ENCODE assay signal across 12 cellular contexts in genomic region chr15:77160562-77161481, GRCh38.
DNase-seq lines count a peak whose midpoint lies in the region; ATAC-seq and TF ChIP-seq lines count a peak whose summit lies in the region.
"Had no signal": no experiment of that assay in that cellular context is flagged by ENCODE, and none has a peak within 500 bp of the region (broad histone marks: within the 10 kb centered on the region; RNA-seq: fewer than 3 reads in every experiment).

No MANE protein-coding gene starts in this region.

- no peak for DNase-seq in activated CD8-positive, alpha-beta memory T cell treated with anti-CD3 and anti-CD28 coated beads, Interleukin-2, amount 10 ng/mL, durations not matched to agents 7 days and 5 days
- no peak for DNase-seq in activated CD8-positive, alpha-beta memory T cell treated with anti-CD3 and anti-CD28 coated beads, Interleukin-2, amount 50 U/mL, for 4 hours
- DNase-seq in PC-9 (peak; percentile 41 to 81), dedifferentiated amniotic fluid mesenchymal stem cell (ENCODE audit: extremely low spot score) (no peak), NCI-H345 treated with DMSO at 0.1 percent for 48 hours (lab: John Stamatoyannopoulos, UW; ENCODE audit: unreplicated experiment) (no peak)
- DNase-seq in activated CD4-positive, alpha-beta memory T cell treated with anti-CD3 and anti-CD28 coated beads for 36 hours, result no peak
- DNase-seq: BE2C, hypothalamus, NCI-H146, right cardiac atrium had no signal

- no peaks in the 10 kb centered on the region for H3K36me3 ChIP-seq in PC-9 (ENCODE audit: low read depth)
- H3K36me3 ChIP-seq: BE2C had no signal

- ATAC-seq in activated CD8-positive, alpha-beta memory T cell treated with anti-CD3 and anti-CD28 coated beads, Interleukin-2, amount 10 ng/mL, durations not matched to agents 7 days and 5 days, result peak; percentile 30
- peak; percentile 39 for ATAC-seq in esophagus mucosa
- ATAC-seq in stimulated activated memory B cell treated with anti-CD40 and anti-IgM and Interleukin-4, amounts not matched to agents 10 μg/mL and 1 μg/mL and 100 μg/mL, for 72 hours, result no peak

- H3K4me1 ChIP-seq in PC-9 (replicated peaks; ENCODE audit: insufficient read depth), result peaks cover 30% of the 10 kb centered on the region
- H3K4me1 ChIP-seq: BE2C had no signal

- H3K27me3 ChIP-seq in PC-9 (ENCODE audit: insufficient read depth, low read depth), result no peaks in the 10 kb centered on the region
- H3K27me3 ChIP-seq: BE2C had no signal

- no peak overlapping the region for H3K4me3 Mint-ChIP-seq in activated CD8-positive, alpha-beta memory T cell treated with anti-CD3 and anti-CD28 coated beads, Interleukin-2, amount 10 ng/mL, durations not matched to agents 7 days and 5 days
- no peak overlapping the region for H3K4me3 Mint-ChIP-seq in stimulated activated memory B cell treated with anti-CD40 and anti-IgM and Interleukin-4, amounts not matched to agents 10 μg/mL and 1 μg/mL and 100 μg/mL, for 72 hours
- no peak overlapping the region for H3K4me3 Mint-ChIP-seq in activated CD4-positive, alpha-beta memory T cell treated with anti-CD3 and anti-CD28 coated beads for 36 hours

- peak overlapping the region; percentile 66 for H3K4me2 ChIP-seq in PC-9

- peaks cover 14% of the 10 kb centered on the region for H3K36me3 Mint-ChIP-seq in activated CD8-positive, alpha-beta memory T cell treated with anti-CD3 and anti-CD28 coated beads, Interleukin-2, amount 10 ng/mL, durations not matched to agents 7 days and 5 days
- H3K36me3 Mint-ChIP-seq in stimulated activated memory B cell treated with anti-CD40 and anti-IgM and Interleukin-4, amounts not matched to agents 10 μg/mL and 1 μg/mL and 100 μg/mL, for 72 hours, result peaks cover 18% of the 10 kb centered on the region
- H3K36me3 Mint-ChIP-seq in activated CD4-positive, alpha-beta memory T cell treated with anti-CD3 and anti-CD28 coated beads for 36 hours, result peaks cover 2% of the 10 kb centered on the region

- POLR2A ChIA-PET in PC-9 (lab: Charles Lee; ENCODE audit: unreplicated experiment), result interaction anchor here (0.5 to 0.9 kb wide), 5 partner anchors 16 to 954 kb away, joined by 3 to 25 read pairs (median 4); no protein-coding TSS in a partner anchor
- POLR2A ChIA-PET in activated CD4-positive, alpha-beta memory T cell treated with anti-CD3 and anti-CD28 coated beads for 36 hours (lab: Charles Lee), result no interaction called here

- H3K27ac Mint-ChIP-seq in activated CD8-positive, alpha-beta memory T cell treated with anti-CD3 and anti-CD28 coated beads, Interleukin-2, amount 10 ng/mL, durations not matched to agents 7 days and 5 days, result peak overlapping the region; percentile 46
- H3K27ac Mint-ChIP-seq in stimulated activated memory B cell treated with anti-CD40 and anti-IgM and Interleukin-4, amounts not matched to agents 10 μg/mL and 1 μg/mL and 100 μg/mL, for 72 hours, result peak overlapping the region; percentile 64
- H3K27ac Mint-ChIP-seq in activated CD4-positive, alpha-beta memory T cell treated with anti-CD3 and anti-CD28 coated beads for 36 hours, result no peak overlapping the region

- no peaks in the 10 kb centered on the region for H3K27me3 Mint-ChIP-seq in activated CD8-positive, alpha-beta memory T cell treated with anti-CD3 and anti-CD28 coated beads, Interleukin-2, amount 10 ng/mL, durations not matched to agents 7 days and 5 days
- no peaks in the 10 kb centered on the region for H3K27me3 Mint-ChIP-seq in stimulated activated memory B cell treated with anti-CD40 and anti-IgM and Interleukin-4, amounts not matched to agents 10 μg/mL and 1 μg/mL and 100 μg/mL, for 72 hours
- no peaks in the 10 kb centered on the region for H3K27me3 Mint-ChIP-seq in activated CD4-positive, alpha-beta memory T cell treated with anti-CD3 and anti-CD28 coated beads for 36 hours

- no peak for TF ChIP-seq CTCF in PC-9 (conservative IDR thresholded peaks at IDR 0.05)

- no peaks in the 10 kb centered on the region for H3K79me2 ChIP-seq in PC-9 (ENCODE audit: low read depth)

- BruUV-seq in PC-9 (replicated peaks; lab: Mats Ljungman, UMichigan), result no TSS peak

- peak overlapping the region; percentile 62 for H3K27ac ChIP-seq in PC-9

- H3K9me3 Mint-ChIP-seq in activated CD8-positive, alpha-beta memory T cell treated with anti-CD3 and anti-CD28 coated beads, Interleukin-2, amount 10 ng/mL, durations not matched to agents 7 days and 5 days (ENCODE audit: low read depth), result no peaks in the 10 kb centered on the region
- no peaks in the 10 kb centered on the region for H3K9me3 Mint-ChIP-seq in stimulated activated memory B cell treated with anti-CD40 and anti-IgM and Interleukin-4, amounts not matched to agents 10 μg/mL and 1 μg/mL and 100 μg/mL, for 72 hours
- H3K9me3 Mint-ChIP-seq in activated CD4-positive, alpha-beta memory T cell treated with anti-CD3 and anti-CD28 coated beads for 36 hours, result no peaks in the 10 kb centered on the region

- intact Hi-C loops in PC-9 (cut with micrococcal nuclease; ENCODE audit: unreplicated experiment), result loop anchor here (1.0 kb wide), 1 partner anchor 17 kb away; no protein-coding TSS in a partner anchor
- intact Hi-C loops in activated CD4-positive, alpha-beta memory T cell treated with anti-CD3 and anti-CD28 coated beads for 36 hours (cut with micrococcal nuclease), result no loop called here

- H4K20me1 ChIP-seq in PC-9 (ENCODE audit: insufficient read depth), result no peaks in the 10 kb centered on the region

- H3K9me2 ChIP-seq in PC-9 (ENCODE audit: insufficient read depth), result no peaks in the 10 kb centered on the region

- no peaks in the 10 kb centered on the region for H3K9me3 ChIP-seq in PC-9 (ENCODE audit: insufficient read depth, low read depth)
- H3K9me3 ChIP-seq: BE2C had no signal

- peaks cover 25% of the 10 kb centered on the region for H3K4me1 Mint-ChIP-seq in activated CD8-positive, alpha-beta memory T cell treated with anti-CD3 and anti-CD28 coated beads, Interleukin-2, amount 10 ng/mL, durations not matched to agents 7 days and 5 days
- peaks cover 26% of the 10 kb centered on the region for H3K4me1 Mint-ChIP-seq in stimulated activated memory B cell treated with anti-CD40 and anti-IgM and Interleukin-4, amounts not matched to agents 10 μg/mL and 1 μg/mL and 100 μg/mL, for 72 hours
- H3K4me1 Mint-ChIP-seq in activated CD4-positive, alpha-beta memory T cell treated with anti-CD3 and anti-CD28 coated beads for 36 hours (ENCODE audit: low read depth), result peaks cover 29% of the 10 kb centered on the region

- H2AFZ ChIP-seq in PC-9, result no peak overlapping the region

- peaks cover 19% of the 10 kb centered on the region for H3F3A ChIP-seq in PC-9 (ENCODE audit: insufficient read depth, low read depth)

- CTCF ChIA-PET in activated CD8-positive, alpha-beta memory T cell treated with anti-CD3 and anti-CD28 coated beads, Interleukin-2, amount 10 ng/mL, durations not matched to agents 7 days and 5 days (lab: Charles Lee), result interaction anchor here (0.7 to 2.2 kb wide), 4 partner anchors 20 to 383 kb away, joined by 4 to 11 read pairs (median 4); no protein-coding TSS in a partner anchor
- CTCF ChIA-PET in PC-9 (lab: Charles Lee), result interaction anchor here (0.6 to 1.5 kb wide), 2 partner anchors 16 to 277 kb away, joined by 4 to 8 read pairs; no protein-coding TSS in a partner anchor
- CTCF ChIA-PET in activated CD4-positive, alpha-beta memory T cell treated with anti-CD3 and anti-CD28 coated beads for 36 hours (lab: Charles Lee), result interaction anchor here (1.0 kb wide), 1 partner anchor 383 kb away, joined by 3 read pairs; no protein-coding TSS in a partner anchor

- peak overlapping the region; percentile 21; the same call in 1 of the 2 replicates for H3K4me3 ChIP-seq in PC-9

Comparison
In these comparisons a context has a peak if more than half of its experiments do, and no peak if none do; other contexts are left out.
1. DNase-seq: peak in PC-9 (2 of 2); none in activated CD8-positive, alpha-beta memory T cell treated with anti-CD3 and anti-CD28 coated beads, Interleukin-2, amount 10 ng/mL, durations not matched to agents 7 days and 5 days (single experiment), activated CD8-positive, alpha-beta memory T cell treated with anti-CD3 and anti-CD28 coated beads, Interleukin-2, amount 50 U/mL, for 4 hours (single experiment), activated CD4-positive, alpha-beta memory T cell treated with anti-CD3 and anti-CD28 coated beads for 36 hours (single experiment), dedifferentiated amniotic fluid mesenchymal stem cell (single experiment) and NCI-H345 treated with DMSO at 0.1 percent for 48 hours (single experiment).